22 cellular contexts compared by ENCODE assay signal in the genomic region with DNA sequence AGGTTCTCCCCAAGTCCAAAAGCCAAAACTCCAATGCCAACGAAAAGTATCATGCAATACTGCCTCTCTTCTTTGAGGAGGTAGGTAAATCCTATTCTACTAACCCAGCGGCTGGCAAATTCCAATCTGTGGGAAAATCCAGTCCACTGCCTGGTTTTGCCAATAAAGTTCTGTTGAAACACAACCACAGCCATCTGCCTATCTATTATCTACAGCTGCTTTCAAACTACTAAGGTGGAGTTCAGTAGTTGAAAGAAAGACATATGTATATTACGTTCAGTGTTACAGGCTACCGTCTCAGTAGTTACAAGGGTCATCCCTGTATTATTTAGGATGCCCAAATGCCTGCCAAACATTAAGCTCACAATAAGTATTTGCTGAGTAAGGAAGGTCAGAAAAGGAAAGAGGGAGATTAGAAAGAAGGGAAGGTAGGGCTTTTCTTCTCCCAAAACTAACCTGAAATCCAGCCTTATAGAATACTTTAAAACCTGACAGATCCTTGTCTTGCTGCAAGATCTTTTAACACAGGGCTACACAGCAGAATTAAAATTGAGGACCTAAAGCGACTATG. TPM values are rescaled to one million over a fixed set of nuclear protein-coding genes. Genes with fewer than 3 reads are reported as not detected.
DNase-seq lines count a peak whose midpoint lies in the region; ATAC-seq, FAIRE-seq and TF ChIP-seq lines count a peak whose summit lies in the region.
"Had no signal": no experiment of that assay in that cellular context is flagged by ENCODE, and none has a peak within 500 bp of the region (broad histone marks: within the 10 kb centered on the region; RNA-seq: fewer than 3 reads in every experiment).

No MANE protein-coding gene starts in this region.

- in situ Hi-C loops in IMR-90 (cut with MboI; ENCODE audit: low sequenced_read_pairs): no loop called here

- dilution Hi-C loops in IMR-90 (cut with HindIII; ENCODE audit: low sequenced_read_pairs, unreplicated experiment): no loop called here

- TF ChIP-seq RAD21 in IMR-90 (IDR thresholded peaks at IDR 0.05; ENCODE audit: low read length): no peak

- peaks cover 3% of the 10 kb centered on the region for H3K36me3 Mint-ChIP-seq in CD8-positive, alpha-beta T cell
- no peaks in the 10 kb centered on the region for H3K36me3 Mint-ChIP-seq in activated CD4-positive, alpha-beta T cell treated with anti-CD3 and anti-CD28 coated beads, Interleukin-2, amount 10 ng/mL, durations not matched to agents 24 days and 14 days (ENCODE audit: low read depth)
- H3K36me3 Mint-ChIP-seq: CD8-positive, alpha-beta memory T cell had no signal

- H3K9me3 ChIP-seq in CD8-positive, alpha-beta T cell (ENCODE audit: low read length): no peaks in the 10 kb centered on the region
- H3K9me3 ChIP-seq in IMR-90 (ENCODE audit: control insufficient read depth, insufficient read depth, low read length): no peaks in the 10 kb centered on the region
- H3K9me3 ChIP-seq in mucosa of descending colon: no peaks in the 10 kb centered on the region
- H3K9me3 ChIP-seq in kidney (ENCODE audit: control insufficient read depth in 1 of 2, low read length in 2 of 2): no peaks in the 10 kb centered on the region
- H3K9me3 ChIP-seq: MG63 had no signal

- H2AK5ac ChIP-seq in IMR-90 (ENCODE audit: low read depth, low read length): no peak overlapping the region

- H3K4me1 Mint-ChIP-seq in CD8-positive, alpha-beta T cell (ENCODE audit: low read depth): peaks cover 50% of the 10 kb centered on the region
- no peaks in the 10 kb centered on the region for H3K4me1 Mint-ChIP-seq in activated CD4-positive, alpha-beta T cell treated with anti-CD3 and anti-CD28 coated beads, Interleukin-2, amount 10 ng/mL, durations not matched to agents 24 days and 14 days

- no peak overlapping the region for H3K27ac ChIP-seq in CD8-positive, alpha-beta T cell (ENCODE audit: low read depth, low read length)
- H3K27ac ChIP-seq in IMR-90 (ENCODE audit: insufficient read depth, low read length) (no peak overlapping the region), VCaP (peak overlapping the region; percentile 91), kidney (ENCODE audit: low read depth in 2 of 2, low read length in 2 of 2) (no peak overlapping the region)

- no peak overlapping the region for H3K4ac ChIP-seq in IMR-90 (ENCODE audit: low read depth, low read length)

- no peak overlapping the region for H3K9ac ChIP-seq in IMR-90 (ENCODE audit: low read depth, low read length)
- H3K9ac ChIP-seq in kidney (ENCODE audit: low read length in 2 of 2): no peak overlapping the region

- H3K27ac Mint-ChIP-seq in CD8-positive, alpha-beta T cell: peak overlapping the region; percentile 9
- H3K27ac Mint-ChIP-seq in activated CD4-positive, alpha-beta T cell treated with anti-CD3 and anti-CD28 coated beads, Interleukin-2, amount 10 ng/mL, durations not matched to agents 24 days and 14 days: no peak overlapping the region
- H3K27ac Mint-ChIP-seq: CD8-positive, alpha-beta memory T cell had no signal

- H4K91ac ChIP-seq in IMR-90 (ENCODE audit: insufficient read depth, low read depth, low read length): no peak overlapping the region

- H3K36me3 ChIP-seq in CD8-positive, alpha-beta T cell (ENCODE audit: insufficient read depth, low read length): no peaks in the 10 kb centered on the region
- no peaks in the 10 kb centered on the region for H3K36me3 ChIP-seq in IMR-90 (ENCODE audit: control insufficient read depth, insufficient read depth, low read length)
- no peaks in the 10 kb centered on the region for H3K36me3 ChIP-seq in mucosa of descending colon (ENCODE audit: low read depth)
- H3K36me3 ChIP-seq in kidney (ENCODE audit: control insufficient read depth in 1 of 2, insufficient read depth in 2 of 2, low read length in 2 of 2): no peaks in the 10 kb centered on the region
- H3K36me3 ChIP-seq: MG63 had no signal

- H2BK20ac ChIP-seq in IMR-90 (ENCODE audit: low read depth, low read length): no peak overlapping the region

- no TSS peak for BruUV-seq in IMR-90 (replicated peaks; lab: Mats Ljungman, UMichigan)

- no peak overlapping the region for H2AK9ac ChIP-seq in IMR-90 (replicated peaks; ENCODE audit: low read depth, low read length, poor library complexity)

- peaks cover 11% of the 10 kb centered on the region for H3K9me1 ChIP-seq in IMR-90 (ENCODE audit: insufficient read depth, low read length)

- POLR2A ChIA-PET in CD8-positive, alpha-beta T cell (lab: Charles Lee): no interaction called here
- POLR2A ChIA-PET in IMR-90 (lab: Charles Lee; ENCODE audit: unreplicated experiment): no interaction called here

- no peak overlapping the region for H4K8ac ChIP-seq in IMR-90 (ENCODE audit: low read depth in 2 of 2, low read length in 2 of 2)

- H3K4me3 ChIP-seq in CD8-positive, alpha-beta T cell (ENCODE audit: low read depth, low read length): no peak overlapping the region
- H3K4me3 ChIP-seq in IMR-90 (ENCODE audit: insufficient read depth, low read depth, low read length): no peak overlapping the region
- H3K4me3 ChIP-seq in mucosa of descending colon: no peak overlapping the region
- H3K4me3 ChIP-seq in kidney (ENCODE audit: low read length in 2 of 2): no peak overlapping the region
- H3K4me3 ChIP-seq: MG63 had no signal

- no peak overlapping the region for H3K18ac ChIP-seq in IMR-90 (ENCODE audit: low read depth, low read length)

- H3K4me3 Mint-ChIP-seq in CD8-positive, alpha-beta T cell: no peak overlapping the region
- no peak overlapping the region for H3K4me3 Mint-ChIP-seq in activated CD4-positive, alpha-beta T cell treated with anti-CD3 and anti-CD28 coated beads, Interleukin-2, amount 10 ng/mL, durations not matched to agents 24 days and 14 days
- H3K4me3 Mint-ChIP-seq: CD8-positive, alpha-beta memory T cell had no signal

- CTCF ChIA-PET in CD8-positive, alpha-beta T cell (lab: Charles Lee): interaction anchor here (1.0 kb wide), 1 partner anchor 21 kb away, joined by 3 read pairs; no protein-coding TSS in a partner anchor
- CTCF ChIA-PET in IMR-90 (lab: Yijun Ruan, JAX): no interaction called here

- H2BK5ac ChIP-seq in IMR-90 (ENCODE audit: low read depth, low read length, poor library complexity, severe bottlenecking): no peak overlapping the region

- H2AFZ ChIP-seq in IMR-90 (replicated peaks; ENCODE audit: low read length, poor library complexity): no peak overlapping the region

- H3K27me3 ChIP-seq in CD8-positive, alpha-beta T cell (ENCODE audit: insufficient read depth, low read length): no peaks in the 10 kb centered on the region
- H3K27me3 ChIP-seq in IMR-90 (ENCODE audit: control insufficient read depth, insufficient read depth, low read length): no peaks in the 10 kb centered on the region
- H3K27me3 ChIP-seq: MG63 had no signal

- no CpG with 5 or more reads among the region's 5 CpGs for WGBS in IMR-90 (ENCODE audit: extremely low coverage in 2 of 2, insufficient read length in 1 of 2), 2 experiments

- H4K20me1 ChIP-seq in IMR-90 (ENCODE audit: insufficient read depth, low read length): peaks cover 4% of the 10 kb centered on the region; the same call in 1 of the 2 replicates

- H3K4me2 ChIP-seq in IMR-90 (ENCODE audit: low read depth, low read length): no peak overlapping the region

- ATAC-seq in CD8-positive, alpha-beta T cell: no peak
- ATAC-seq in IMR-90 (ENCODE audit: low read depth) (no peak), mucosa of descending colon (peak; percentile 3)
- ATAC-seq: PC-3 had no signal

- no peak for DNase-seq in CD8-positive, alpha-beta T cell
- DNase-seq in IMR-90: no peak
- DNase-seq in mucosa of descending colon: no peak
- no peak for DNase-seq in kidney
- no peak for DNase-seq in activated CD4-positive, alpha-beta T cell treated with anti-CD3 and anti-CD28 coated beads, Interleukin-2, amount 10 ng/mL, durations not matched to agents 24 days and 14 days
- DNase-seq in NCI-H2196 (lab: John Stamatoyannopoulos, UW; ENCODE audit: unreplicated experiment): no peak
- DNase-seq: AML-193; C1 segment of cervical spinal cord; Calu3; CD8-positive, alpha-beta memory T cell; DMS53; EL; GF-D8; MG63; NCI-H1417 treated with DMSO at 0.1 percent for 48 hours; NCI-H187 treated with DMSO at 0.1 percent for 48 hours; NCI-H2107; NCI-H226; NCI-H510A treated with DMSO at 0.1 percent for 48 hours; PC-3; Right ventricle myocardium superior had no signal

- no peak overlapping the region for H3K14ac ChIP-seq in IMR-90 (replicated peaks; ENCODE audit: low read depth, low read length)

- H4K5ac ChIP-seq in IMR-90 (ENCODE audit: low read depth, low read length): no peak overlapping the region

- H3K79me1 ChIP-seq in IMR-90 (ENCODE audit: low read depth in 1 of 2, low read length in 2 of 2): peaks cover 3 to 11% of the 10 kb centered on the region in 2 experiments; a peak in 3 of 4 replicates

- H3K23ac ChIP-seq in IMR-90 (ENCODE audit: low read depth, low read length): 0 out of 2 replicates have a peak overlapping the region, but pooled peaks have one; percentile 4

- intact Hi-C loops in CD8-positive, alpha-beta T cell (cut with DNase I, micrococcal nuclease): no loop called here
- intact Hi-C loops in IMR-90 (cut with micrococcal nuclease): no loop called here
- intact Hi-C loops in mucosa of descending colon (cut with DNase I, micrococcal nuclease): no loop called here
- intact Hi-C loops in kidney (cut with DNase I): no loop called here
- intact Hi-C loops in activated CD4-positive, alpha-beta T cell treated with anti-CD3 and anti-CD28 coated beads, Interleukin-2, amount 10 ng/mL, durations not matched to agents 24 days and 14 days (cut with micrococcal nuclease): no loop called here

- no peak for FAIRE-seq in kidney (lab: Jason Lieb, UNC)

- no peak overlapping the region for H3K56ac ChIP-seq in IMR-90 (ENCODE audit: extremely low read depth, insufficient read depth, low read length)

- no peak overlapping the region for H2BK15ac ChIP-seq in IMR-90 (ENCODE audit: low read depth, low read length)

- H2BK120ac ChIP-seq in IMR-90 (ENCODE audit: low read depth, low read length): no peak overlapping the region

- TF ChIP-seq POLR2A in IMR-90 (IDR thresholded peaks at IDR 0.05; ENCODE audit: low read depth, low read length): no peak

- no peak for TF ChIP-seq CTCF in CD8-positive, alpha-beta T cell (IDR thresholded peaks at IDR 0.05)
- TF ChIP-seq CTCF in IMR-90 (conservative IDR thresholded peaks at IDR 0.05; ENCODE audit: low read depth, low read length) (no peak), VCaP (conservative IDR thresholded peaks at IDR 0.05) (no peak), mucosa of descending colon (IDR thresholded peaks at IDR 0.05) (no peak), kidney (IDR thresholded peaks at IDR 0.05; ENCODE audit: borderline replicate concordance, extremely low read depth, insufficient read depth) (no peak)

- no peaks in the 10 kb centered on the region for H3K4me1 ChIP-seq in CD8-positive, alpha-beta T cell (ENCODE audit: insufficient read depth, low read length)
- H3K4me1 ChIP-seq in IMR-90 (ENCODE audit: control insufficient read depth, insufficient read depth, low read length): peaks cover 2% of the 10 kb centered on the region; the same call in 1 of the 2 replicates
- H3K4me1 ChIP-seq in mucosa of descending colon (ENCODE audit: low read depth): peaks cover 28% of the 10 kb centered on the region
- H3K4me1 ChIP-seq in kidney (ENCODE audit: control insufficient read depth in 1 of 2, insufficient read depth in 1 of 2, low read depth in 1 of 2, low read length in 2 of 2): peaks cover 19 to 22% of the 10 kb centered on the region in 2 donors

- H3K27me3 Mint-ChIP-seq in CD8-positive, alpha-beta T cell (ENCODE audit: low read depth): no peaks in the 10 kb centered on the region
- peaks cover 2% of the 10 kb centered on the region for H3K27me3 Mint-ChIP-seq in activated CD4-positive, alpha-beta T cell treated with anti-CD3 and anti-CD28 coated beads, Interleukin-2, amount 10 ng/mL, durations not matched to agents 24 days and 14 days

- H3K9me3 Mint-ChIP-seq in CD8-positive, alpha-beta T cell: no peaks in the 10 kb centered on the region
- H3K9me3 Mint-ChIP-seq in activated CD4-positive, alpha-beta T cell treated with anti-CD3 and anti-CD28 coated beads, Interleukin-2, amount 10 ng/mL, durations not matched to agents 24 days and 14 days: no peaks in the 10 kb centered on the region
- H3K9me3 Mint-ChIP-seq: CD8-positive, alpha-beta memory T cell had no signal

RNA-seq across cellular contexts. Expression of gene ARL15, which starts 16.2 kb away (rescaled TPM):
- 1 to 10 TPM; 7.4 to 7.5 TPM for total RNA-seq in CD8-positive, alpha-beta T cell
- total RNA-seq in IMR-90 (2012; rRNA removed): 19.2 TPM in 2 replicates
- 6.6 and 7.3 TPM in 2 replicates for polyA plus RNA-seq in IMR-90 (2012; rRNA removed)
- 2.2 and 4.1 TPM in 2 replicates for polyA plus RNA-seq in IMR-90 (2012; cell fraction: cytosol; rRNA removed)
- 1.4 and 5.5 TPM in 2 replicates for polyA plus RNA-seq in IMR-90 (2012; cell fraction: nucleus; rRNA removed; ENCODE audit: low replicate concordance)
- total RNA-seq in mucosa of descending colon: 10 to 100 TPM; 21.2 to 34.8 (median 30.1) TPM
- 36.6 TPM for total RNA-seq in kidney
- polyA plus RNA-seq in kidney (ENCODE audit: insufficient read depth, low read depth, low replicate concordance): 21.1 TPM
- 4.5 and 7.4 TPM in 2 replicates for total RNA-seq in activated CD4-positive, alpha-beta T cell treated with anti-CD3 and anti-CD28 coated beads, Interleukin-2, amount 10 ng/mL, durations not matched to agents 24 days and 14 days
